8 cellular contexts compared by ENCODE assay signal in genomic region chr1:207822124-207822601, GRCh38.
DNase-seq lines count a peak whose midpoint lies in the region; ATAC-seq and TF ChIP-seq lines count a peak whose summit lies in the region.

No MANE protein-coding gene starts in this region.

- peak overlapping the region; percentile 95 for H3K27ac ChIP-seq in CD4-positive, CD25-positive, alpha-beta regulatory T cell (ENCODE audit: insufficient read depth, low read length, poor library complexity, severe bottlenecking)
- H3K27ac ChIP-seq in right atrium auricular region, result peak overlapping the region; percentile 94 to 96

- POLR2A ChIA-PET in HEK293T (lab: Yijun Ruan, JAX), result no interaction called here

- peaks cover 22 to 92% (median 58%) of the 10 kb centered on the region in 4 donors for H3K4me1 Mint-ChIP-seq in CD4-positive, CD25-positive, alpha-beta regulatory T cell

- CTCF ChIA-PET in HEK293T (lab: Yijun Ruan, JAX), result interaction anchor here (0.7 kb wide), 1 partner anchor 46 kb away, joined by 4 read pairs; no protein-coding TSS in a partner anchor

- H3K36me3 Mint-ChIP-seq in CD4-positive, CD25-positive, alpha-beta regulatory T cell, result peaks cover 36% of the 10 kb centered on the region

- DNase-seq in CD4-positive, CD25-positive, alpha-beta regulatory T cell, result no peak
- no peak for DNase-seq in right atrium auricular region (ENCODE audit: low spot score)
- no peak for DNase-seq in HEK293T (ENCODE audit: extremely low spot score)
- no peak for DNase-seq in NCI-H1048 (lab: John Stamatoyannopoulos, UW)
- no peak for DNase-seq in HuH-7.5 (ENCODE audit: low spot score)
- DNase-seq in activated CD4-positive, alpha-beta T cell treated with anti-CD3 and anti-CD28 coated beads for 48 hours, result no peak

- H3K9me3 Mint-ChIP-seq in CD4-positive, CD25-positive, alpha-beta regulatory T cell, result peaks cover 0 to 3% (median 0%) of the 10 kb centered on the region in 7 donors

- no peaks in the 10 kb centered on the region for H3K27me3 ChIP-seq in CD4-positive, CD25-positive, alpha-beta regulatory T cell (ENCODE audit: control insufficient read depth, insufficient read depth, low read length)
- no peaks in the 10 kb centered on the region for H3K27me3 ChIP-seq in right atrium auricular region

- no peak for ATAC-seq in CD4-positive, CD25-positive, alpha-beta regulatory T cell (ENCODE audit: low read depth in 2 of 2)
- ATAC-seq in GM19328 (IDR thresholded peaks at IDR 0.05; ENCODE audit: unreplicated experiment) (peak; percentile 26), HG03442 (IDR thresholded peaks at IDR 0.05; ENCODE audit: unreplicated experiment) (peak; percentile 33)

- H3K4me3 Mint-ChIP-seq in CD4-positive, CD25-positive, alpha-beta regulatory T cell, result peak overlapping the region; percentile 87 to 97 (median 94)

- H3K27me3 Mint-ChIP-seq in CD4-positive, CD25-positive, alpha-beta regulatory T cell, result peaks cover 11% of the 10 kb centered on the region

- H3K4me3 ChIP-seq in CD4-positive, CD25-positive, alpha-beta regulatory T cell (ENCODE audit: low read depth, low read length), result peak overlapping the region; percentile 95
- H3K4me3 ChIP-seq in right atrium auricular region, result peak overlapping the region; percentile 71 to 79

- H3K36me3 ChIP-seq in CD4-positive, CD25-positive, alpha-beta regulatory T cell (ENCODE audit: control insufficient read depth, insufficient read depth, low read length), result peaks cover 23% of the 10 kb centered on the region
- peaks cover 44% of the 10 kb centered on the region for H3K36me3 ChIP-seq in right atrium auricular region

- TF ChIP-seq CTCF in right atrium auricular region (IDR thresholded peaks at IDR 0.05), result no peak

- H3K4me1 ChIP-seq in CD4-positive, CD25-positive, alpha-beta regulatory T cell (ENCODE audit: control insufficient read depth, insufficient read depth, low read length, poor library complexity, severe bottlenecking), result peaks cover 80% of the 10 kb centered on the region
- peaks cover 0 to 85% of the 10 kb centered on the region in 2 donors for H3K4me1 ChIP-seq in right atrium auricular region

- H3K27ac Mint-ChIP-seq in CD4-positive, CD25-positive, alpha-beta regulatory T cell, result peak overlapping the region; percentile 96 to 98 (median 96)

- no peaks in the 10 kb centered on the region for H3K9me3 ChIP-seq in CD4-positive, CD25-positive, alpha-beta regulatory T cell (ENCODE audit: control insufficient read depth in 2 of 2, low read length in 2 of 2)
- no peaks in the 10 kb centered on the region for H3K9me3 ChIP-seq in right atrium auricular region

TF ChIP-seq in HEK293T, 16 proteins besides CTCF, POLR2A, EP300 and RAD21:
- TF ChIP-seq TARDBP (IDR thresholded peaks at IDR 0.05), result no peak
- TF ChIP-seq, protein P1, sequence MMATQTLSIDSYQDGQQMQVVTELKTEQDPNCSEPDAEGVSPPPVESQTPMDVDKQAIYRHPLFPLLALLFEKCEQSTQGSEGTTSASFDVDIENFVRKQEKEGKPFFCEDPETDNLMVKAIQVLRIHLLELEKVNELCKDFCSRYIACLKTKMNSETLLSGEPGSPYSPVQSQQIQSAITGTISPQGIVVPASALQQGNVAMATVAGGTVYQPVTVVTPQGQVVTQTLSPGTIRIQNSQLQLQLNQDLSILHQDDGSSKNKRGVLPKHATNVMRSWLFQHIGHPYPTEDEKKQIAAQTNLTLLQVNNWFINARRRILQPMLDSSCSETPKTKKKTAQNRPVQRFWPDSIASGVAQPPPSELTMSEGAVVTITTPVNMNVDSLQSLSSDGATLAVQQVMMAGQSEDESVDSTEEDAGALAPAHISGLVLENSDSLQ (IDR thresholded peaks at IDR 0.05), result no peak
TF ChIP-seq in HEK293T: peak in this region for 0.

Comparison
In these comparisons a context has a peak if more than half of its experiments do, and no peak if none do; other contexts are left out.
1. ATAC-seq: peak in GM19328 (single experiment) and HG03442 (single experiment); none in CD4-positive, CD25-positive, alpha-beta regulatory T cell (0 of 2).